ENCODE assay signal across 1 cellular context in genomic region chr21:43306911-43307676, GRCh38.
TF ChIP-seq lines count a peak whose summit lies in the region.

No MANE protein-coding gene starts in this region.

TF ChIP-seq in K562, 482 proteins besides CTCF, POLR2A, EP300 and RAD21 (continued from another document and continues in another):
- no peak for TF ChIP-seq ZNF512 (tag; IDR thresholded peaks at IDR 0.05)
- TF ChIP-seq THAP7 (CRISPR knock-in tag; IDR thresholded peaks at IDR 0.05): no peak
- no peak for TF ChIP-seq KDM2B (CRISPR knock-in tag; IDR thresholded peaks at IDR 0.05)
- peak; percentile 25 for TF ChIP-seq SNRNP70 (optimal IDR thresholded peaks at IDR 0.05; ENCODE audit: low read depth, low read length)
- no peak for TF ChIP-seq BMI1 (IDR thresholded peaks at IDR 0.05; ENCODE audit: low read length)
- no peak for TF ChIP-seq ZNF408 (CRISPR knock-in tag; IDR thresholded peaks at IDR 0.05; ENCODE audit: low read depth)
- TF ChIP-seq ZNF431 (CRISPR knock-in tag; IDR thresholded peaks at IDR 0.05): no peak
- TF ChIP-seq U2AF1 (optimal IDR thresholded peaks at IDR 0.05; ENCODE audit: low read depth, low read length): no peak
- TF ChIP-seq NFATC3 (IDR thresholded peaks at IDR 0.05): no peak
- no peak for TF ChIP-seq ZNF121 (CRISPR knock-in tag; conservative IDR thresholded peaks at IDR 0.05)
- TF ChIP-seq MEF2A (IDR thresholded peaks at IDR 0.05; ENCODE audit: control insufficient read depth, low read depth, low read length): peak; percentile 42; the same call in 1 of the 2 replicates
- no peak for TF ChIP-seq ZNF165 (CRISPR knock-in tag; IDR thresholded peaks at IDR 0.05; ENCODE audit: borderline replicate concordance)
- no peak for TF ChIP-seq ZFP30 (CRISPR knock-in tag; IDR thresholded peaks at IDR 0.05; ENCODE audit: borderline replicate concordance)
- no peak for TF ChIP-seq ZNF318 (IDR thresholded peaks at IDR 0.05; ENCODE audit: borderline replicate concordance in 1 of 2, low read depth in 1 of 2)
- peak; percentile 50 for TF ChIP-seq USF1 (CRISPR knock-in tag; IDR thresholded peaks at IDR 0.05)
- TF ChIP-seq HMG20B (CRISPR knock-in tag; IDR thresholded peaks at IDR 0.05): no peak
- no peak for TF ChIP-seq ZNF174 (CRISPR knock-in tag; IDR thresholded peaks at IDR 0.05)
- TF ChIP-seq HBP1 (CRISPR knock-in tag; IDR thresholded peaks at IDR 0.05): no peak
- no peak for TF ChIP-seq GTF2E2 (tag; IDR thresholded peaks at IDR 0.05)
- TF ChIP-seq TOE1 (IDR thresholded peaks at IDR 0.05; ENCODE audit: borderline replicate concordance): 0 out of 2 replicates have a peak, but pooled peaks have one; percentile 17
- no peak for TF ChIP-seq TOE1 (CRISPR knock-in tag; IDR thresholded peaks at IDR 0.05; ENCODE audit: borderline replicate concordance, low read depth)
- TF ChIP-seq CXXC5 (CRISPR knock-in tag; IDR thresholded peaks at IDR 0.05): no peak
- no peak for TF ChIP-seq GTF3C2 (IDR thresholded peaks at IDR 0.05; ENCODE audit: borderline replicate concordance, extremely low read depth, insufficient read length)
- no peak for TF ChIP-seq DEAF1 (CRISPR knock-in tag; IDR thresholded peaks at IDR 0.05)
- no peak for TF ChIP-seq ZNF24 (IDR thresholded peaks at IDR 0.05)
- TF ChIP-seq VEZF1 (CRISPR knock-in tag; IDR thresholded peaks at IDR 0.05): no peak
- no peak for TF ChIP-seq TSHZ1 (CRISPR knock-in tag; IDR thresholded peaks at IDR 0.05)
- TF ChIP-seq RBBP5 (IDR thresholded peaks at IDR 0.05; ENCODE audit: borderline replicate concordance, insufficient read depth, low read length, poor library complexity, severe bottlenecking): no peak
- no peak for TF ChIP-seq ADNP (tag; IDR thresholded peaks at IDR 0.05)
- TF ChIP-seq FOXP4 (CRISPR knock-in tag; IDR thresholded peaks at IDR 0.05; ENCODE audit: borderline replicate concordance): no peak
